ENCODE assay signal across 9 cellular contexts in genomic region chr1:206513312-206514111, GRCh38. TPM values are rescaled to one million over a fixed set of nuclear protein-coding genes. Genes with fewer than 3 reads are reported as not detected.
DNase-seq lines count a peak whose midpoint lies in the region; ATAC-seq and TF ChIP-seq lines count a peak whose summit lies in the region.
"Had no signal": no experiment of that assay in that cellular context is flagged by ENCODE, and none has a peak within 500 bp of the region (broad histone marks: within the 10 kb centered on the region; RNA-seq: fewer than 3 reads in every experiment).

No MANE protein-coding gene starts in this region.

- H3F3A ChIP-seq in GM23338 (replicated peaks; ENCODE audit: low read depth), result no peaks in the 10 kb centered on the region

- no peak overlapping the region for H3K27ac ChIP-seq in GM23338 (ENCODE audit: low read depth)
- peak overlapping the region; percentile 34 to 84 (median 70) for H3K27ac ChIP-seq in adrenal gland
- peak overlapping the region; percentile 75 for H3K27ac ChIP-seq in suprapubic skin

- H3K36me3 Mint-ChIP-seq in GM23338 (ENCODE audit: low read depth), result no peaks in the 10 kb centered on the region
- no peaks in the 10 kb centered on the region for H3K36me3 Mint-ChIP-seq in naive thymus-derived CD8-positive, alpha-beta T cell

- DNase-seq in GM23338 (ENCODE audit: low spot score) (no peak), adrenal gland (peak; percentile 76 to 90 (median 88)), left ventricle myocardium superior (peak; percentile 76), suprapubic skin (ENCODE audit: low spot score in 2 of 2) (peak in 1 of 2 donors; percentile 82)
- DNase-seq in naive thymus-derived CD8-positive, alpha-beta T cell, result no peak
- DNase-seq: activated effector memory CD4-positive, alpha-beta T cell treated with anti-CD3 and anti-CD28 coated beads, Interleukin-2, amount 50 U/mL, for 16 hours had no signal

- H3K36me3 ChIP-seq in GM23338 (ENCODE audit: insufficient read depth) (no peaks in the 10 kb centered on the region), adrenal gland (replicated peaks in 1 of 2) (no peaks in the 10 kb centered on the region), suprapubic skin (no peaks in the 10 kb centered on the region)

- H3K27me3 ChIP-seq in GM23338 (ENCODE audit: insufficient read depth) (peaks cover 27% of the 10 kb centered on the region), adrenal gland (no peaks in the 10 kb centered on the region), suprapubic skin (no peaks in the 10 kb centered on the region)

- no peak overlapping the region for H3K4me2 ChIP-seq in GM23338

- ATAC-seq in GM23338 (peak; percentile 27), left ventricle myocardium superior (peak; percentile 87), GM18511 (IDR thresholded peaks at IDR 0.05; ENCODE audit: unreplicated experiment) (no peak), GM18873 (IDR thresholded peaks at IDR 0.05; ENCODE audit: low FRiP score, unreplicated experiment) (no peak), GM18517 (IDR thresholded peaks at IDR 0.05; ENCODE audit: unreplicated experiment) (no peak)
- no peak for ATAC-seq in naive thymus-derived CD8-positive, alpha-beta T cell

- H3K9me3 Mint-ChIP-seq in GM23338, result no peaks in the 10 kb centered on the region
- no peaks in the 10 kb centered on the region for H3K9me3 Mint-ChIP-seq in naive thymus-derived CD8-positive, alpha-beta T cell

- no peaks in the 10 kb centered on the region for H3K79me2 ChIP-seq in GM23338 (replicated peaks; ENCODE audit: insufficient read depth)

- H4K20me1 ChIP-seq in GM23338 (replicated peaks; ENCODE audit: insufficient read depth), result peaks cover 4% of the 10 kb centered on the region; the same call in 1 of the 2 replicates

- no peak for TF ChIP-seq EP300 in suprapubic skin (IDR thresholded peaks at IDR 0.05)

- H3K4me1 Mint-ChIP-seq in GM23338, result peaks cover 42% of the 10 kb centered on the region
- H3K4me1 Mint-ChIP-seq in naive thymus-derived CD8-positive, alpha-beta T cell, result peaks cover 4 to 16% (median 7%) of the 10 kb centered on the region in 4 donors

- H3K9me2 ChIP-seq in GM23338 (ENCODE audit: insufficient read depth), result no peaks in the 10 kb centered on the region

- peaks cover 30% of the 10 kb centered on the region for H3K27me3 Mint-ChIP-seq in GM23338 (ENCODE audit: insufficient read depth, low read depth, poor library complexity)
- H3K27me3 Mint-ChIP-seq in naive thymus-derived CD8-positive, alpha-beta T cell, result peaks cover 13 to 27% (median 15%) of the 10 kb centered on the region in 5 donors

- intact Hi-C loops in adrenal gland (cut with DNase I) (no loop called here), left ventricle myocardium superior (cut with micrococcal nuclease) (no loop called here)

- POLR2A ChIA-PET in naive thymus-derived CD8-positive, alpha-beta T cell (lab: Charles Lee), result no interaction called here

- TF ChIP-seq CTCF in GM23338 (conservative IDR thresholded peaks at IDR 0.05; ENCODE audit: low read depth in 2 of 2) (no peak), adrenal gland (IDR thresholded peaks at IDR 0.05) (no peak), suprapubic skin (IDR thresholded peaks at IDR 0.05) (no peak)

- H3K4me3 Mint-ChIP-seq in GM23338, result no peak overlapping the region
- no peak overlapping the region for H3K4me3 Mint-ChIP-seq in naive thymus-derived CD8-positive, alpha-beta T cell

- H2AFZ ChIP-seq in GM23338, result no peak overlapping the region

- H3K9me3 ChIP-seq in adrenal gland (replicated peaks in 1 of 3) (no peaks in the 10 kb centered on the region), suprapubic skin (no peaks in the 10 kb centered on the region)

- H3K27ac Mint-ChIP-seq in GM23338, result no peak overlapping the region
- H3K27ac Mint-ChIP-seq in naive thymus-derived CD8-positive, alpha-beta T cell, result no peak overlapping the region

- WGBS in adrenal gland, 4 donors, result 31 to 45% (median 39%) methylated on average over 10 to 11 of the region's 11 CpGs
- 36% methylated on average over 11 of the region's 11 CpGs for WGBS in suprapubic skin

- peaks cover 13% of the 10 kb centered on the region for H3K4me1 ChIP-seq in GM23338 (ENCODE audit: insufficient read depth)
- peaks cover 43 to 59% of the 10 kb centered on the region in 2 donors for H3K4me1 ChIP-seq in adrenal gland (replicated peaks in 1 of 2)
- H3K4me1 ChIP-seq in suprapubic skin, result peaks cover 67% of the 10 kb centered on the region

- H3K4me3 ChIP-seq in GM23338, result no peak overlapping the region
- no peak overlapping the region for H3K4me3 ChIP-seq in adrenal gland
- no peak overlapping the region for H3K4me3 ChIP-seq in suprapubic skin

- peak in 1 of 2 donors; percentile 23 for TF ChIP-seq POLR2A in adrenal gland (IDR thresholded peaks at IDR 0.05)
- no peak for TF ChIP-seq POLR2A in suprapubic skin (IDR thresholded peaks at IDR 0.05)

TF ChIP-seq in GM23338, 12 proteins besides CTCF, POLR2A, EP300 and RAD21:
- TF ChIP-seq NANOG (IDR thresholded peaks at IDR 0.05; ENCODE audit: borderline replicate concordance), result no peak
- TF ChIP-seq ZNF331 (CRISPR knock-in tag; IDR thresholded peaks at IDR 0.05; ENCODE audit: low read depth), result no peak
- no peak for TF ChIP-seq ZNF114 (CRISPR knock-in tag; IDR thresholded peaks at IDR 0.05)

RNA-seq across cellular contexts. Expression of gene RASSF5, which starts 6.2 kb away (rescaled TPM):
- 3.1 and 4.4 TPM in 2 replicates for total RNA-seq in GM23338 (2014; rRNA removed; shearing (Covaris generic))
- polyA plus RNA-seq in GM23338 (2016; fragmentation: Nextera tagmentation; extraction: Ambion mirVana) (0.48 and 0.57 TPM in 2 replicates), adrenal gland (10 to 100 TPM in 2 of 3 donors, 1 to 10 TPM in 1; 9.3 to 25.2 (median 10.4) TPM)
- total RNA-seq in adrenal gland (10 to 100 TPM; 22.8 to 57.9 (median 38.7) TPM), left ventricle myocardium superior (4.2 TPM), suprapubic skin (10 to 100 TPM; 34.8 to 74.5 (median 64.9) TPM)
- total RNA-seq in naive thymus-derived CD8-positive, alpha-beta T cell, result 100 to 1,000 TPM; 224 to 229 TPM
- 100 to 1,000 TPM; 233 to 358 (median 291) TPM for polyA plus RNA-seq in naive thymus-derived CD8-positive, alpha-beta T cell

RNA-seq across cellular contexts. Expression of gene IKBKE, which starts 43.2 kb away (rescaled TPM):
- total RNA-seq in GM23338 (2014; rRNA removed; shearing (Covaris generic)), result 7.1 and 11.1 TPM in 2 replicates
- 3.3 and 4.8 TPM in 2 replicates for polyA plus RNA-seq in GM23338 (2016; fragmentation: Nextera tagmentation; extraction: Ambion mirVana)
- total RNA-seq in adrenal gland, result 10 to 100 TPM in 1 of 8 donors, 1 to 10 TPM in 7; 3.6 to 11.1 (median 7.7) TPM
- polyA plus RNA-seq in adrenal gland, result 1 to 10 TPM; 2.9 to 5.1 (median 3.5) TPM
- 0.64 TPM for total RNA-seq in left ventricle myocardium superior
- total RNA-seq in suprapubic skin, result 10 to 100 TPM in 3 of 4 donors, 1 to 10 TPM in 1; 5.7 to 27.0 (median 17.4) TPM
- 10 to 100 TPM; 82.9 to 87.3 TPM for total RNA-seq in naive thymus-derived CD8-positive, alpha-beta T cell
- 10 to 100 TPM; 40.5 to 57.0 (median 55.5) TPM for polyA plus RNA-seq in naive thymus-derived CD8-positive, alpha-beta T cell

Comparison
In these comparisons a context has a peak if more than half of its experiments do, and no peak if none do; other contexts are left out.
1. ATAC-seq: peak in GM23338 (single experiment) and left ventricle myocardium superior (single experiment); none in GM18511 (single experiment), naive thymus-derived CD8-positive, alpha-beta T cell (0 of 2), GM18873 (single experiment) and GM18517 (single experiment).
2. DNase-seq: peak in adrenal gland (7 of 7) and left ventricle myocardium superior (single experiment); none in GM23338 (single experiment) and naive thymus-derived CD8-positive, alpha-beta T cell (0 of 10).